Comparison of ENCODE assay signal across 26 cellular contexts in genomic region chr20:57131077-57131476, GRCh38.
"Had no signal": no experiment of that assay in that cellular context is flagged by ENCODE, and none has a peak within 500 bp of the region (broad histone marks: within the 10 kb centered on the region; RNA-seq: fewer than 3 reads in every experiment).

No MANE protein-coding gene starts in this region.

- H3K9me3 Mint-ChIP-seq: dendritic cell treated with granulocyte-macrophage colony-stimulating factor and Interleukin-4, amounts not matched to agents 40 ng/mL and 50 ng/mL, for 4 days; effector memory CD8-positive, alpha-beta T cell; endodermal cell; mesothelial cell of epicardium had no signal

- H3K27ac ChIP-seq: colonic mucosa, epithelial cell of prostate, esophagus squamous epithelium, gastrocnemius medialis, heart right ventricle, left lung, lower lobe of right lung had no signal

- H3K4me1 Mint-ChIP-seq: endodermal cell had no signal

- H3K36me3 ChIP-seq: colonic mucosa, esophagus squamous epithelium, gastrocnemius medialis, heart right ventricle, left lung, lower lobe of right lung had no signal

- ATAC-seq: effector memory CD8-positive, alpha-beta T cell; gastrocnemius medialis; heart right ventricle; left cardiac atrium; left lung; left ventricle myocardium superior; mucosa of descending colon had no signal

- H3K27ac Mint-ChIP-seq: dendritic cell treated with granulocyte-macrophage colony-stimulating factor and Interleukin-4, amounts not matched to agents 40 ng/mL and 50 ng/mL, for 4 days; effector memory CD8-positive, alpha-beta T cell; endodermal cell; mesothelial cell of epicardium had no signal

- H3K9me3 ChIP-seq: colonic mucosa, esophagus squamous epithelium, gastrocnemius medialis, heart right ventricle, left lung, lower lobe of right lung, mucosa of descending colon had no signal

- H3K4me3 ChIP-seq: colonic mucosa, esophagus squamous epithelium, gastrocnemius medialis, heart right ventricle, left lung, lower lobe of right lung, mucosa of descending colon had no signal

- H3K4me1 ChIP-seq: colonic mucosa, esophagus squamous epithelium, gastrocnemius medialis, left lung, lower lobe of right lung had no signal

- H3K4me3 Mint-ChIP-seq: dendritic cell treated with granulocyte-macrophage colony-stimulating factor and Interleukin-4, amounts not matched to agents 40 ng/mL and 50 ng/mL, for 4 days; effector memory CD8-positive, alpha-beta T cell; endodermal cell; mesothelial cell of epicardium had no signal

- H3K27me3 ChIP-seq: colonic mucosa, gastrocnemius medialis had no signal

- FAIRE-seq: endometrium, islet of Langerhans, keratinocyte had no signal

- DNase-seq: colonic mucosa; cortex of kidney; effector CD8-positive, alpha-beta T cell; effector memory CD8-positive, alpha-beta T cell; endodermal cell; erythroblast; esophagus squamous epithelium; foreskin fibroblast; foreskin melanocyte; gastrocnemius medialis; glutamatergic neuron; head of caudate nucleus; heart right ventricle; hippocampal formation; left cardiac atrium; left lung; left ventricle myocardium superior; lower lobe of right lung; mesenchymal stem cell; mucosa of descending colon had no signal

- H3K36me3 Mint-ChIP-seq: mesothelial cell of epicardium had no signal
